14 cellular contexts compared by ENCODE assay signal in genomic region chr15:66748320-66748779, GRCh38. TPM values are rescaled to one million over a fixed set of nuclear protein-coding genes. Genes with fewer than 3 reads are reported as not detected.
A peak's percentile ranks its signal among the peaks of the same experiment; 100 is the strongest.
DNase-seq lines count a peak whose midpoint lies in the region; ATAC-seq and TF ChIP-seq lines count a peak whose summit lies in the region.
"Had no signal": no experiment of that assay in that cellular context is flagged by ENCODE, and none has a peak within 500 bp of the region (broad histone marks: within the 10 kb centered on the region; RNA-seq: fewer than 3 reads in every experiment).

No MANE protein-coding gene starts in this region.

- WGBS in heart right ventricle, 2 donors, result 38 to 50% methylated on average over 7 of the region's 7 CpGs

- H3K27ac ChIP-seq in cardiac muscle cell, result peak overlapping the region; percentile 73
- H3K27ac ChIP-seq in heart right ventricle, result peak overlapping the region in 4 of 10 donors; percentile 5 to 77 (median 48)
- H3K27ac ChIP-seq in layer of hippocampus (ENCODE audit: low read depth, low read length), result peak overlapping the region; percentile 47
- H3K27ac ChIP-seq in vagina, result peak overlapping the region; percentile 53

- intact Hi-C loops in heart right ventricle (cut with DNase I) (no loop called here), vagina (cut with DNase I) (no loop called here)

- TF ChIP-seq POLR2A in vagina (IDR thresholded peaks at IDR 0.05), result no peak

- no peak for ATAC-seq in heart right ventricle
- no peak for ATAC-seq in GM19395 (IDR thresholded peaks at IDR 0.05; ENCODE audit: unreplicated experiment)
- ATAC-seq: K562 had no signal

- TF ChIP-seq CTCF in cardiac muscle cell (IDR thresholded peaks at IDR 0.05; ENCODE audit: low read depth, low read length) (no peak), heart right ventricle (IDR thresholded peaks at IDR 0.05) (no peak), astrocyte of the spinal cord (IDR thresholded peaks at IDR 0.05; ENCODE audit: low read depth, low read length) (no peak), vagina (IDR thresholded peaks at IDR 0.05) (no peak)

- H3K4me1 ChIP-seq in cardiac muscle cell (ENCODE audit: low read depth), result peaks cover 46% of the 10 kb centered on the region
- H3K4me1 ChIP-seq in heart right ventricle, result peaks cover 23 to 100% (median 94%) of the 10 kb centered on the region in 9 donors
- H3K4me1 ChIP-seq in vagina, result peaks cover 56% of the 10 kb centered on the region

- no peak overlapping the region for H3K4me3 ChIP-seq in cardiac muscle cell
- H3K4me3 ChIP-seq in heart right ventricle, result no peak overlapping the region
- no peak overlapping the region for H3K4me3 ChIP-seq in astrocyte of the spinal cord (ENCODE audit: low read depth, low read length)
- H3K4me3 ChIP-seq in vagina, result no peak overlapping the region
- H3K4me3 ChIP-seq: esophagus squamous epithelium, K562 had no signal

- H3K36me3 ChIP-seq in cardiac muscle cell (peaks cover 15% of the 10 kb centered on the region), heart right ventricle (no peaks in the 10 kb centered on the region), vagina (no peaks in the 10 kb centered on the region)
- H3K36me3 ChIP-seq: esophagus squamous epithelium had no signal

- in situ Hi-C loops in astrocyte of the spinal cord (cut with HindIII; ENCODE audit: low sequenced_read_pairs), result no loop called here

- H3K9me3 ChIP-seq in cardiac muscle cell (ENCODE audit: low read depth), result no peaks in the 10 kb centered on the region
- no peaks in the 10 kb centered on the region for H3K9me3 ChIP-seq in heart right ventricle
- H3K9me3 ChIP-seq in vagina, result no peaks in the 10 kb centered on the region
- H3K9me3 ChIP-seq: esophagus squamous epithelium had no signal

- peak in 1 of 2 donors; percentile 44 for DNase-seq in cardiac muscle cell (ENCODE audit: low read depth in 1 of 2, low spot score in 1 of 2)
- no peak for DNase-seq in heart right ventricle
- DNase-seq in astrocyte of the spinal cord (ENCODE audit: low read depth, low spot score), result peak; percentile 78
- no peak for DNase-seq in vagina (ENCODE audit: extremely low spot score in 2 of 2)
- DNase-seq in NCI-H1417 treated with DMSO at 0.1 percent for 48 hours (lab: John Stamatoyannopoulos, UW), result no peak
- DNase-seq in NCI-H82 treated with DMSO at 0.1 percent for 48 hours (lab: John Stamatoyannopoulos, UW; ENCODE audit: unreplicated experiment), result no peak
- DNase-seq: 8988T; activated CD4-positive, alpha-beta T cell treated with anti-CD3 and anti-CD28 coated beads, Interleukin-2, amount 50 U/mL, for 1 hour; activated naive CD8-positive, alpha-beta T cell treated with anti-CD3 and anti-CD28 coated beads for 36 hours; esophagus squamous epithelium; SHP77 treated with DMSO at 0.1 percent for 48 hours had no signal

- H3K27me3 ChIP-seq in cardiac muscle cell (no peaks in the 10 kb centered on the region), heart right ventricle (no peaks in the 10 kb centered on the region), layer of hippocampus (ENCODE audit: control insufficient read depth, insufficient read depth, low read length) (no peaks in the 10 kb centered on the region), vagina (no peaks in the 10 kb centered on the region)
- H3K27me3 ChIP-seq: esophagus squamous epithelium had no signal

RNA-seq across cellular contexts. Expression of gene SMAD6, which starts 46.3 kb away (rescaled TPM):
- total RNA-seq in cardiac muscle cell, result 232 and 274 TPM in 2 replicates
- polyA plus RNA-seq in cardiac muscle cell, result 106 and 155 TPM in 2 replicates
- 10 to 100 TPM; 12.2 to 43.4 (median 20.6) TPM for total RNA-seq in heart right ventricle
- polyA plus RNA-seq in heart right ventricle, result 10 to 100 TPM in 1 of 2 donors, 1 to 10 TPM in 1; 6.6 to 19.5 TPM
- 28.5 TPM for total RNA-seq in vagina
